13 cellular contexts compared by ENCODE assay signal in genomic region chr6:161438430-161439030, GRCh38.
DNase-seq lines count a peak whose midpoint lies in the region; ATAC-seq and TF ChIP-seq lines count a peak whose summit lies in the region.
"Had no signal": no experiment of that assay in that cellular context is flagged by ENCODE, and none has a peak within 500 bp of the region (broad histone marks: within the 10 kb centered on the region; RNA-seq: fewer than 3 reads in every experiment).

No MANE protein-coding gene starts in this region.

- no peak for TF ChIP-seq POLR2A in gastrocnemius medialis (IDR thresholded peaks at IDR 0.05)

- DNase-seq in GM23248 (no peak), SJSA1 (ENCODE audit: low read depth in 1 of 2, low spot score in 2 of 2) (no peak), gastrocnemius medialis (no peak), NCI-H146 (lab: John Stamatoyannopoulos, UW) (no peak), left lung (no peak), NCI-H82 (lab: John Stamatoyannopoulos, UW) (no peak)
- DNase-seq: activated T-cell treated with anti-CD3 and anti-CD28 coated beads, Interleukin-2, amount 50 U/mL, for 48 hours; effector CD4-positive, alpha-beta T cell; SIG-M5; stimulated activated naive CD8-positive, alpha-beta T cell treated with anti-CD3 and anti-CD28 coated beads, Interleukin-15, Interleukin-2, amounts not matched to agents 100 U/mL and 50 U/mL, for 24 hours had no signal

- in situ Hi-C loops in GM23248 (cut with MboI) (no loop called here), gastrocnemius medialis (cut with MboI; ENCODE audit: low sequenced_read_pairs in 4 of 4) (no loop called here)

- no peak for TF ChIP-seq CTCF in gastrocnemius medialis (IDR thresholded peaks at IDR 0.05 in 4 of 5, conservative IDR thresholded peaks at IDR 0.05 in 1 of 5)
- no peak for TF ChIP-seq CTCF in left lung (IDR thresholded peaks at IDR 0.05)

- peak overlapping the region; percentile 66 for H3K4me2 ChIP-seq in GM23248 (ENCODE audit: unreplicated experiment)

- H4K20me1 ChIP-seq in GM23248 (ENCODE audit: insufficient read depth), result no peaks in the 10 kb centered on the region

- no peaks in the 10 kb centered on the region for H3K9me3 ChIP-seq in GM23248 (ENCODE audit: low read depth)
- H3K9me3 ChIP-seq in SJSA1 (replicated peaks), result no peaks in the 10 kb centered on the region
- no peaks in the 10 kb centered on the region for H3K9me3 ChIP-seq in endocrine pancreas (ENCODE audit: control insufficient read depth, low read length)
- H3K9me3 ChIP-seq in gastrocnemius medialis, result no peaks in the 10 kb centered on the region
- H3K9me3 ChIP-seq in left lung, result no peaks in the 10 kb centered on the region
- H3K9me3 ChIP-seq: neutrophil had no signal

- no peaks in the 10 kb centered on the region for H3K79me2 ChIP-seq in GM23248 (ENCODE audit: insufficient read depth)

- peaks cover 47% of the 10 kb centered on the region for H3K4me1 ChIP-seq in GM23248 (ENCODE audit: insufficient read depth)
- H3K4me1 ChIP-seq in SJSA1 (replicated peaks), result peaks cover 41% of the 10 kb centered on the region
- no peaks in the 10 kb centered on the region for H3K4me1 ChIP-seq in endocrine pancreas (ENCODE audit: control insufficient read depth, insufficient read depth, low read length)
- H3K4me1 ChIP-seq in gastrocnemius medialis, result peaks cover 18 to 27% of the 10 kb centered on the region in 2 donors
- no peaks in the 10 kb centered on the region for H3K4me1 ChIP-seq in left lung

- H2AFZ ChIP-seq in GM23248, result 0 out of 2 replicates have a peak overlapping the region, but pooled peaks have one; percentile 69

- H3K36me3 ChIP-seq in GM23248 (ENCODE audit: low read depth) (no peaks in the 10 kb centered on the region), SJSA1 (no peaks in the 10 kb centered on the region), endocrine pancreas (ENCODE audit: control insufficient read depth, insufficient read depth, low read length) (no peaks in the 10 kb centered on the region), gastrocnemius medialis (no peaks in the 10 kb centered on the region), left lung (no peaks in the 10 kb centered on the region)
- H3K36me3 ChIP-seq: neutrophil had no signal

- peak overlapping the region; percentile 71 for H3K27ac ChIP-seq in GM23248
- H3K27ac ChIP-seq in SJSA1, result peak overlapping the region; percentile 23
- peak overlapping the region; percentile 69 to 86 (median 76) for H3K27ac ChIP-seq in gastrocnemius medialis
- H3K27ac ChIP-seq in left lung, result no peak overlapping the region
- H3K27ac ChIP-seq: neutrophil had no signal

- H3K9ac ChIP-seq in GM23248 (peak overlapping the region; percentile 52), endocrine pancreas (ENCODE audit: control insufficient read depth, insufficient read depth, low read length) (no peak overlapping the region)

- no peaks in the 10 kb centered on the region for H3K27me3 ChIP-seq in GM23248 (replicated peaks; ENCODE audit: insufficient read depth)
- H3K27me3 ChIP-seq in SJSA1 (replicated peaks), result no peaks in the 10 kb centered on the region
- H3K27me3 ChIP-seq in endocrine pancreas (ENCODE audit: control insufficient read depth, insufficient read depth, low read length), result no peaks in the 10 kb centered on the region
- no peaks in the 10 kb centered on the region for H3K27me3 ChIP-seq in gastrocnemius medialis
- no peaks in the 10 kb centered on the region for H3K27me3 ChIP-seq in left lung
- H3K27me3 ChIP-seq: neutrophil had no signal

- 80 to 82% methylated on average over 12 of the region's 12 CpGs for WGBS in GM23248 (ENCODE audit: low coverage in 1 of 2, low lambda C conversion rate in 2 of 2, missing lambda C conversion rate in 2 of 2), 2 experiments

- peaks cover 34% of the 10 kb centered on the region for H3F3A ChIP-seq in GM23248 (ENCODE audit: insufficient read depth)

- peak overlapping the region; percentile 39 for H3K4me3 ChIP-seq in GM23248
- H3K4me3 ChIP-seq in SJSA1, result no peak overlapping the region
- peak overlapping the region; percentile 35 for H3K4me3 ChIP-seq in endocrine pancreas (ENCODE audit: control insufficient read depth, insufficient read depth, low read length)
- peak overlapping the region in 2 of 4 donors; percentile 23 to 30 for H3K4me3 ChIP-seq in gastrocnemius medialis
- no peak overlapping the region for H3K4me3 ChIP-seq in left lung

- ATAC-seq in gastrocnemius medialis (no peak), left lung (no peak), GM21526 (IDR thresholded peaks at IDR 0.05; ENCODE audit: low FRiP score, unreplicated experiment) (no peak)
- ATAC-seq: stimulated activated naive CD8-positive, alpha-beta T cell treated with anti-CD3 and anti-CD28 coated beads, Interleukin-15, Interleukin-2, amounts not matched to agents 100 U/mL and 50 U/mL, for 24 hours had no signal

- intact Hi-C loops in gastrocnemius medialis (cut with DNase I; ENCODE audit: low total_unique reads) (loop anchor here (5.0 kb wide), 1 partner anchor 44 kb away; no protein-coding TSS in a partner anchor), left lung (cut with DNase I) (no loop called here)

- no peaks in the 10 kb centered on the region for H3K9me2 ChIP-seq in GM23248 (ENCODE audit: insufficient read depth)

Comparison
In these comparisons a context has a peak if more than half of its experiments do, and no peak if none do; other contexts are left out.
1. H3K27ac ChIP-seq: peak in GM23248 (single experiment), SJSA1 (single experiment) and gastrocnemius medialis (4 of 4); none in left lung (0 of 2).
2. H3K4me3 ChIP-seq: peak in GM23248 (single experiment) and endocrine pancreas (single experiment); none in SJSA1 (single experiment) and left lung (0 of 2).